In the genomic region with DNA sequence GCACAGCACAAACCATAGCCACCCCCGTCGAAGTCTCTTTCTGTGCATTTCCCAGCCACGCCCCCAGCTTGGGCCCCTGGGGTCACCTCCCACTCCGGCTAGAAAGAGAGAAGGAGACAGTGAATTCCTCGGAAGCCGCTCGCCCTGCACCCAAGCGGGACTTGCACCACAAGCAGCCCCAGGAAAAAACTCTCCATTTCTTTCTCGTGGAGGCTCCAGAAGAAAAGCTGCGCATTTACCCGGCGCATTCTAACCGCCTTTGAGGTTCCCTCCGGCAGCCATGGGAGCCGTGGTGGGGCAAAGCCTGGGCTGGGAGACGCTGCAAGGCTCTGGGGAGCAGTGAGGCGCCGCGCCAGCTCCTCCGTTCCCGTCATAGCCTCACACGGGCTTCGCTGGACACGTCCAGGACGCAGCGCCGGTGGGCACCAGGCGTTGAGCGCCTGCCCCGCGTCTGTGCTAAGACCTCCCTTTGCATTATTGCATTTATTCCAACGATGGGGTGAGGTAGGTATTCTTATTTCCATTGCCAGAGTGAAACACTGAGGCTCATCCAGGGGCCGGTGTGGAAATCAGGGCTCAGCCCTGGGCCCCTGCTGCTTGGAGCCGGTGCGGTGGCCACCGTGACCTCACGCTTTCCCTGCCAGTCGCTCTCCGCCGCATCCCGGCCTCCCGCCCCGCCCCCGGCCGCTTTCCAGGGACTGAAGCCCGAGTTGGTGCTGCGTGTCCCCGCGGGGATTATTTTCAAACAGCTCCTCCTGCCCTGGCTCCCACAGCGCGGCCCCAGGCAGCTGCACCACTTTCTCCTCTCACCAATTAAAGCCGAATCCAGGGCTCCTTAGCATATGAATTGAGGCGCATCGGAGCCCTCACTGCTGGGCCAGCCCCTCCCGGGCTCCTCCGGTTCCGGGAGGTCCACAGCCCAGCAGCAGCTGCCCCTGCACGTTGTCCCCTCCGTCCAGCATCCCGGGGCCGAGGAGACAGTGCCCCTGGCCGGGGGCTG, we compare ENCODE assay signal across 10 cellular contexts.
DNase-seq lines count a peak whose midpoint lies in the region; ATAC-seq and TF ChIP-seq lines count a peak whose summit lies in the region.
"Had no signal": no experiment of that assay in that cellular context is flagged by ENCODE, and none has a peak within 500 bp of the region (broad histone marks: within the 10 kb centered on the region; RNA-seq: fewer than 3 reads in every experiment).

No MANE protein-coding gene starts in this region.

- H3K27me3 ChIP-seq in Caco-2 (replicated peaks; ENCODE audit: control insufficient read depth, insufficient read depth, low read length) (no peaks in the 10 kb centered on the region), Panc1 (ENCODE audit: control insufficient read depth, insufficient read depth, low read length) (peaks cover 10% of the 10 kb centered on the region; the same call in 1 of the 2 replicates), heart left ventricle (peaks cover 0 to 20% (median 0%) of the 10 kb centered on the region in 9 donors), neural progenitor cell (no peaks in the 10 kb centered on the region)

- H3K36me3 ChIP-seq in Caco-2 (ENCODE audit: control insufficient read depth, insufficient read depth, low read length) (no peaks in the 10 kb centered on the region), Panc1 (ENCODE audit: control insufficient read depth, insufficient read depth, low read length) (no peaks in the 10 kb centered on the region), heart left ventricle (no peaks in the 10 kb centered on the region), neural progenitor cell (no peaks in the 10 kb centered on the region)

- TF ChIP-seq CTCF in Caco-2 (IDR thresholded peaks at IDR 0.05; ENCODE audit: insufficient read depth in 1 of 2, low read depth in 1 of 2, low read length in 1 of 2, severe bottlenecking in 1 of 2, unreplicated experiment in 1 of 2): no peak
- no peak for TF ChIP-seq CTCF in Panc1 (IDR thresholded peaks at IDR 0.05)
- no peak for TF ChIP-seq CTCF in heart left ventricle (IDR thresholded peaks at IDR 0.05)
- no peak for TF ChIP-seq CTCF in neural progenitor cell (IDR thresholded peaks at IDR 0.05)

- 20 to 44% (median 27%) methylated on average over 45 to 62 of the region's 62 CpGs for WGBS in heart left ventricle, 4 donors

- H3K4me1 Mint-ChIP-seq in Caco-2 (ENCODE audit: low read depth, unreplicated experiment) (peaks cover 44% of the 10 kb centered on the region), neural progenitor cell (peaks cover 78% of the 10 kb centered on the region)
- H3K4me1 Mint-ChIP-seq: activated naive CD8-positive, alpha-beta T cell treated with anti-CD3 and anti-CD28 coated beads, Interleukin-2, amount 10 ng/mL, durations not matched to agents 7 days and 5 days had no signal

- H3F3A ChIP-seq in neural progenitor cell (ENCODE audit: low read depth): peaks cover 35% of the 10 kb centered on the region

- H3K79me2 ChIP-seq in neural progenitor cell (ENCODE audit: low read depth): no peaks in the 10 kb centered on the region

- peak; percentile 44; the same call in 1 of the 2 replicates for ATAC-seq in Panc1
- ATAC-seq in heart left ventricle: peak in 3 of 4 donors; percentile 15 to 27 (median 20)
- no peak for ATAC-seq in GM21423 (IDR thresholded peaks at IDR 0.05; ENCODE audit: unreplicated experiment)
- ATAC-seq in GM21723 (IDR thresholded peaks at IDR 0.05; ENCODE audit: unreplicated experiment): no peak

- H3K27ac Mint-ChIP-seq in Caco-2 (ENCODE audit: unreplicated experiment) (peak overlapping the region; percentile 86), neural progenitor cell (peak overlapping the region; percentile 96)
- H3K27ac Mint-ChIP-seq: activated naive CD8-positive, alpha-beta T cell treated with anti-CD3 and anti-CD28 coated beads, Interleukin-2, amount 10 ng/mL, durations not matched to agents 7 days and 5 days; naive B cell had no signal

- CTCF ChIA-PET in Caco-2 (lab: Charles Lee): interaction anchor here (1.3 kb wide), 1 partner anchor 14 kb away, joined by 3 read pairs; no protein-coding TSS in a partner anchor
- CTCF ChIA-PET in Panc1 (lab: Charles Lee): interaction anchor here (0.7 kb wide), 1 partner anchor 524 kb away, joined by 3 read pairs; no protein-coding TSS in a partner anchor

- DNase-seq in Caco-2 (peak; percentile 73 to 77), Panc1 (ENCODE audit: low read depth, low spot score) (no peak), heart left ventricle (peak in 4 of 5 donors; percentile 46 to 67 (median 61)), neural progenitor cell (ENCODE audit: low spot score) (peak; percentile 87)
- no peak for DNase-seq in activated CD8-positive, alpha-beta memory T cell treated with anti-CD3 and anti-CD28 coated beads for 24 hours
- no peak for DNase-seq in activated CD4-positive, alpha-beta T cell treated with anti-CD3 and anti-CD28 coated beads for 4 hours
- DNase-seq: activated naive CD8-positive, alpha-beta T cell treated with anti-CD3 and anti-CD28 coated beads, Interleukin-2, amount 10 ng/mL, durations not matched to agents 7 days and 5 days; naive B cell had no signal

- H3K4me1 ChIP-seq in Caco-2: peaks cover 81% of the 10 kb centered on the region
- peaks cover 15% of the 10 kb centered on the region for H3K4me1 ChIP-seq in Panc1 (ENCODE audit: control insufficient read depth, insufficient read depth, low read length)
- H3K4me1 ChIP-seq in heart left ventricle: peaks cover 2 to 72% (median 52%) of the 10 kb centered on the region in 12 donors
- peaks cover 42% of the 10 kb centered on the region for H3K4me1 ChIP-seq in neural progenitor cell

- peak overlapping the region; percentile 87 for H3K4me2 ChIP-seq in neural progenitor cell

- no peaks in the 10 kb centered on the region for H4K20me1 ChIP-seq in neural progenitor cell (ENCODE audit: low read depth)

- H2AFZ ChIP-seq in neural progenitor cell (replicated peaks): peak overlapping the region; percentile 3

- H3K4me3 Mint-ChIP-seq in Caco-2 (ENCODE audit: unreplicated experiment): peak overlapping the region; percentile 87
- H3K4me3 Mint-ChIP-seq in neural progenitor cell: peak overlapping the region; percentile 86
- H3K4me3 Mint-ChIP-seq: activated naive CD8-positive, alpha-beta T cell treated with anti-CD3 and anti-CD28 coated beads, Interleukin-2, amount 10 ng/mL, durations not matched to agents 7 days and 5 days; naive B cell had no signal

- intact Hi-C loops in Caco-2 (cut with micrococcal nuclease; ENCODE audit: unreplicated experiment): loop anchor here (5.0 kb wide), 2 partner anchors 69 to 149 kb away; a partner anchor contains a TSS
- intact Hi-C loops in Panc1 (cut with micrococcal nuclease; ENCODE audit: unreplicated experiment): no loop called here
- intact Hi-C loops in heart left ventricle (cut with DNase I): no loop called here

- no peaks in the 10 kb centered on the region for H3K9me3 ChIP-seq in Caco-2
- no peaks in the 10 kb centered on the region for H3K9me3 ChIP-seq in Panc1 (ENCODE audit: control insufficient read depth, insufficient read depth, low read depth, low read length)
- no peaks in the 10 kb centered on the region for H3K9me3 ChIP-seq in heart left ventricle
- H3K9me3 ChIP-seq in neural progenitor cell (ENCODE audit: low read depth): no peaks in the 10 kb centered on the region

- BruUV-seq in Caco-2 (replicated peaks; lab: Mats Ljungman, UMichigan) (no TSS peak), Panc1 (replicated peaks; lab: Mats Ljungman, UMichigan) (no TSS peak)

- no peaks in the 10 kb centered on the region for H3K9me3 Mint-ChIP-seq in Caco-2 (ENCODE audit: unreplicated experiment)
- H3K9me3 Mint-ChIP-seq in neural progenitor cell: peaks cover 3% of the 10 kb centered on the region
- H3K9me3 Mint-ChIP-seq: activated naive CD8-positive, alpha-beta T cell treated with anti-CD3 and anti-CD28 coated beads, Interleukin-2, amount 10 ng/mL, durations not matched to agents 7 days and 5 days had no signal

- TF ChIP-seq POLR2A in heart left ventricle (IDR thresholded peaks at IDR 0.05): no peak

- no peak overlapping the region for H3K9ac ChIP-seq in neural progenitor cell

- no peaks in the 10 kb centered on the region for H3K36me3 Mint-ChIP-seq in Caco-2 (ENCODE audit: insufficient read depth, unreplicated experiment)
- H3K36me3 Mint-ChIP-seq in neural progenitor cell: no peaks in the 10 kb centered on the region
- H3K36me3 Mint-ChIP-seq: activated naive CD8-positive, alpha-beta T cell treated with anti-CD3 and anti-CD28 coated beads, Interleukin-2, amount 10 ng/mL, durations not matched to agents 7 days and 5 days had no signal

- peak overlapping the region; percentile 60 for H3K4me3 ChIP-seq in Caco-2 (ENCODE audit: low read depth, low read length)
- H3K4me3 ChIP-seq in Panc1 (ENCODE audit: low read depth in 2 of 2, low read length in 2 of 2): peak overlapping the region; percentile 15 to 48
- peak overlapping the region in 11 of 12 donors; percentile 3 to 56 (median 44) for H3K4me3 ChIP-seq in heart left ventricle
- H3K4me3 ChIP-seq in neural progenitor cell: peak overlapping the region; percentile 64

- H3K27ac ChIP-seq in Panc1 (ENCODE audit: low read length) (no peak overlapping the region), heart left ventricle (peak overlapping the region in 7 of 12 donors; percentile 7 to 69 (median 63)), neural progenitor cell (peak overlapping the region; percentile 39)

- no peaks in the 10 kb centered on the region for H3K27me3 Mint-ChIP-seq in Caco-2 (ENCODE audit: insufficient read depth, unreplicated experiment)
- H3K27me3 Mint-ChIP-seq in neural progenitor cell (ENCODE audit: insufficient read depth, low read depth): peaks cover 16% of the 10 kb centered on the region

- in situ Hi-C loops in Panc1 (cut with HindIII; ENCODE audit: low pct_unique_long_range_greater_than_20kb, low sequenced_read_pairs): no loop called here

- POLR2A ChIA-PET in Caco-2 (lab: Charles Lee): interaction anchor here (0.6 kb wide), 1 partner anchor 17 kb away, joined by 3 read pairs; no protein-coding TSS in a partner anchor
- POLR2A ChIA-PET in Panc1 (lab: Charles Lee): no interaction called here

Comparison
In these comparisons a context has a peak if more than half of its experiments do, and no peak if none do; other contexts are left out.
1. DNase-seq: peak in Caco-2 (2 of 2), heart left ventricle (4 of 5) and neural progenitor cell (single experiment); none in Panc1 (single experiment), activated CD8-positive, alpha-beta memory T cell treated with anti-CD3 and anti-CD28 coated beads for 24 hours (single experiment) and activated CD4-positive, alpha-beta T cell treated with anti-CD3 and anti-CD28 coated beads for 4 hours (0 of 2).
2. ATAC-seq: peak in Panc1 (single experiment) and heart left ventricle (3 of 4); none in GM21423 (single experiment) and GM21723 (single experiment).
3. Peak in every context shown above with its lines, with median percentiles within 50 percentile points of each other: H3K4me3 ChIP-seq.